In the genomic region with DNA sequence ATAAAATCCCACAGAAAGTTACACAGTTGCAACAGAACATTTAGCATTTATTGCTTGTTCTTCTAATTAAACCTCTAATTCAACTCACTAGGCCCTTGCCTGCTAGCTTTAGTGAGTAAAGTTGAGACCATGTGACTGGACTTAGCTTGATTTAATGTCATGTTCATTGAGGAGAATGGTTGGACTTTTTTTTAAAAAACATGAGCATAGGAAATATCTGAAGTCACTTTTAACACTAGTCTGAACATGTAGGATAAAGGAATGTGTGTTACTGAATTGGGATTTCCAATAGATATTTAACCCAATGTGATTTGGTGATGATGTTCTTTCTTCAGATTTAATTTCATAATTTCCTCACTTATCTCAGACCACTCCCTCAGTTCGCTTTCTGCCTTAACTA, we compare ENCODE assay signal across 21 cellular contexts. TPM values are rescaled to one million over a fixed set of nuclear protein-coding genes. Genes with fewer than 3 reads are reported as not detected.
DNase-seq lines count a peak whose midpoint lies in the region; ATAC-seq and FAIRE-seq lines count a peak whose summit lies in the region.
"Had no signal": no experiment of that assay in that cellular context is flagged by ENCODE, and none has a peak within 500 bp of the region (broad histone marks: within the 10 kb centered on the region; RNA-seq: fewer than 3 reads in every experiment).

No MANE protein-coding gene starts in this region.

- no peaks in the 10 kb centered on the region for H3K9me3 Mint-ChIP-seq in activated CD4-positive, alpha-beta T cell treated with anti-CD3 and anti-CD28 coated beads, Interleukin-2, amount 10 ng/mL, durations not matched to agents 24 days and 14 days
- no peaks in the 10 kb centered on the region for H3K9me3 Mint-ChIP-seq in activated naive CD8-positive, alpha-beta T cell (ENCODE audit: low read depth)
- H3K9me3 Mint-ChIP-seq in natural killer cell treated with Interleukin-12 subunit alpha and Interleukin-12 subunit beta and Interleukin-15 and Interleukin-18, amount 100 ng/mL, for 72 hours: no peaks in the 10 kb centered on the region
- H3K9me3 Mint-ChIP-seq: nephron, WTC11 had no signal

- peak; percentile 80 for FAIRE-seq in GM19239 (lab: Jason Lieb, UNC)
- FAIRE-seq: A204.1, RCC 7860 had no signal

- no peak for ATAC-seq in natural killer cell treated with Interleukin-12 subunit alpha and Interleukin-12 subunit beta and Interleukin-15 and Interleukin-18, amount 100 ng/mL, for 72 hours
- ATAC-seq in GM19463 (IDR thresholded peaks at IDR 0.05; ENCODE audit: unreplicated experiment) (no peak), GM19452 (IDR thresholded peaks at IDR 0.05; ENCODE audit: unreplicated experiment) (no peak), HG02840 (IDR thresholded peaks at IDR 0.05; ENCODE audit: low FRiP score, unreplicated experiment) (no peak)

- peak overlapping the region; percentile 32 for H3K27ac Mint-ChIP-seq in activated CD4-positive, alpha-beta T cell treated with anti-CD3 and anti-CD28 coated beads, Interleukin-2, amount 10 ng/mL, durations not matched to agents 24 days and 14 days
- no peak overlapping the region for H3K27ac Mint-ChIP-seq in activated naive CD8-positive, alpha-beta T cell
- peak overlapping the region; percentile 71 to 77 for H3K27ac Mint-ChIP-seq in natural killer cell treated with Interleukin-12 subunit alpha and Interleukin-12 subunit beta and Interleukin-15 and Interleukin-18, amount 100 ng/mL, for 72 hours
- H3K27ac Mint-ChIP-seq: nephron, WTC11 had no signal

- DNase-seq in activated CD4-positive, alpha-beta T cell treated with anti-CD3 and anti-CD28 coated beads, Interleukin-2, amount 10 ng/mL, durations not matched to agents 24 days and 14 days: no peak
- DNase-seq in activated CD4-positive, alpha-beta T cell treated with anti-CD3 and anti-CD28 coated beads for 4 hours: no peak
- DNase-seq in GM19239 (ENCODE audit: insufficient read length, low spot score): no peak
- no peak for DNase-seq in natural killer cell treated with Interleukin-12 subunit alpha and Interleukin-12 subunit beta and Interleukin-15 and Interleukin-18, amount 100 ng/mL, for 72 hours (ENCODE audit: low spot score)
- DNase-seq: COR-L47, dorsolateral prefrontal cortex, GF-D8, hypothalamus, left lung, NCI-H2029 treated with DMSO at 0.1 percent for 48 hours, NCI-H524 treated with DMSO at 0.1 percent for 48 hours, psoas muscle, SW 1271 had no signal

- intact Hi-C loops in activated CD4-positive, alpha-beta T cell treated with anti-CD3 and anti-CD28 coated beads, Interleukin-2, amount 10 ng/mL, durations not matched to agents 24 days and 14 days (cut with micrococcal nuclease): loop anchor here (2.0 kb wide), 2 partner anchors 21 to 25 kb away; a partner anchor contains a TSS

- peak overlapping the region; percentile 40 for H3K4me3 Mint-ChIP-seq in activated CD4-positive, alpha-beta T cell treated with anti-CD3 and anti-CD28 coated beads, Interleukin-2, amount 10 ng/mL, durations not matched to agents 24 days and 14 days
- peak overlapping the region; percentile 2 for H3K4me3 Mint-ChIP-seq in activated naive CD8-positive, alpha-beta T cell
- peak overlapping the region; percentile 78 for H3K4me3 Mint-ChIP-seq in natural killer cell treated with Interleukin-12 subunit alpha and Interleukin-12 subunit beta and Interleukin-15 and Interleukin-18, amount 100 ng/mL, for 72 hours
- H3K4me3 Mint-ChIP-seq: nephron, WTC11 had no signal

- no peaks in the 10 kb centered on the region for H3K36me3 Mint-ChIP-seq in activated CD4-positive, alpha-beta T cell treated with anti-CD3 and anti-CD28 coated beads, Interleukin-2, amount 10 ng/mL, durations not matched to agents 24 days and 14 days (ENCODE audit: low read depth)
- H3K36me3 Mint-ChIP-seq in activated naive CD8-positive, alpha-beta T cell: peaks cover 3% of the 10 kb centered on the region
- H3K36me3 Mint-ChIP-seq in natural killer cell treated with Interleukin-12 subunit alpha and Interleukin-12 subunit beta and Interleukin-15 and Interleukin-18, amount 100 ng/mL, for 72 hours: no peaks in the 10 kb centered on the region
- H3K36me3 Mint-ChIP-seq: WTC11 had no signal

- no peaks in the 10 kb centered on the region for H3K27me3 Mint-ChIP-seq in activated CD4-positive, alpha-beta T cell treated with anti-CD3 and anti-CD28 coated beads, Interleukin-2, amount 10 ng/mL, durations not matched to agents 24 days and 14 days
- no peaks in the 10 kb centered on the region for H3K27me3 Mint-ChIP-seq in activated naive CD8-positive, alpha-beta T cell
- no peaks in the 10 kb centered on the region for H3K27me3 Mint-ChIP-seq in natural killer cell treated with Interleukin-12 subunit alpha and Interleukin-12 subunit beta and Interleukin-15 and Interleukin-18, amount 100 ng/mL, for 72 hours

- H3K4me1 Mint-ChIP-seq in activated CD4-positive, alpha-beta T cell treated with anti-CD3 and anti-CD28 coated beads, Interleukin-2, amount 10 ng/mL, durations not matched to agents 24 days and 14 days: peaks cover 13% of the 10 kb centered on the region
- H3K4me1 Mint-ChIP-seq in activated naive CD8-positive, alpha-beta T cell (ENCODE audit: low read depth): peaks cover 18% of the 10 kb centered on the region
- H3K4me1 Mint-ChIP-seq in natural killer cell treated with Interleukin-12 subunit alpha and Interleukin-12 subunit beta and Interleukin-15 and Interleukin-18, amount 100 ng/mL, for 72 hours (ENCODE audit: low read depth in 2 of 2): peaks cover 36 to 46% of the 10 kb centered on the region in 2 donors
- H3K4me1 Mint-ChIP-seq: nephron had no signal

RNA-seq across cellular contexts. Expression of a gene that starts 24.6 kb away (rescaled TPM):
- 10.1 and 10.9 TPM in 2 replicates for total RNA-seq in activated CD4-positive, alpha-beta T cell treated with anti-CD3 and anti-CD28 coated beads, Interleukin-2, amount 10 ng/mL, durations not matched to agents 24 days and 14 days
- 10 to 100 TPM; 15.5 to 16.7 TPM for total RNA-seq in natural killer cell treated with Interleukin-12 subunit alpha and Interleukin-12 subunit beta and Interleukin-15 and Interleukin-18, amount 100 ng/mL, for 72 hours

Comparison
In these comparisons a context has a peak if more than half of its experiments do, and no peak if none do; other contexts are left out.
1. H3K4me3 Mint-ChIP-seq: peak in every context shown above with its lines; median percentile 78 in natural killer cell treated with Interleukin-12 subunit alpha and Interleukin-12 subunit beta and Interleukin-15 and Interleukin-18, amount 100 ng/mL, for 72 hours; 40 in activated CD4-positive, alpha-beta T cell treated with anti-CD3 and anti-CD28 coated beads, Interleukin-2, amount 10 ng/mL, durations not matched to agents 24 days and 14 days; 2 in activated naive CD8-positive, alpha-beta T cell.